Comparison of ENCODE assay signal across 16 cellular contexts in the genomic region with DNA sequence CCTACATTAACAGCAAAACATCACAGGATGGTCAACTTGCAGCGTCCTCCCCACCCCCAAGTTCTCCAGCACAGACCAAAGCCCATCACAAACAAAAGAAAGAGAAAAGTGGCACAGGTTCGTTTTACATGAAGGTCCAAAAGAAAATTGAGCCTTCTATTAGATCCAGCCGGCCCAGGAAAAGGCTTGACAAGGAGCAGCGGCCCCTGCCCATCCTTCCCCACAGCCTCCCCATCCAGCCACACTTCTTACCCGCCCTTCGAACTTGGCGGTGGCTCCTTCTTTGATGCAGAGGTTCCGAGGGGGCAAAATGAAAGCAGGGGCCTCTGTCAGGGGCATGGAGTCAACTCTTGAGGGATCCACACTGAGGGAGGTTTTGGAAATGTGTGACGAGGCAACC.
DNase-seq lines count a peak whose midpoint lies in the region; ATAC-seq and TF ChIP-seq lines count a peak whose summit lies in the region.
"Had no signal": no experiment of that assay in that cellular context is flagged by ENCODE, and none has a peak within 500 bp of the region (broad histone marks: within the 10 kb centered on the region; RNA-seq: fewer than 3 reads in every experiment).

No MANE protein-coding gene starts in this region.

- POLR2A ChIA-PET in SK-N-SH (lab: Yijun Ruan, JAX) = no interaction called here
- POLR2A ChIA-PET in PC-3 (lab: Charles Lee; ENCODE audit: unreplicated experiment) = interaction anchor here (0.6 kb wide), 1 partner anchor 381 kb away, joined by 6 read pairs; no protein-coding TSS in a partner anchor

- H3K36me3 ChIP-seq in SK-N-SH (replicated peaks in 1 of 2; ENCODE audit: control insufficient read depth in 1 of 2, insufficient read depth in 2 of 2, low read length in 1 of 2) = peaks cover 40 to 59% of the 10 kb centered on the region in 2 experiments
- H3K36me3 ChIP-seq in PC-3 (ENCODE audit: low read depth, low read length) = peaks cover 9% of the 10 kb centered on the region; the same call in 1 of the 2 replicates
- no peaks in the 10 kb centered on the region for H3K36me3 ChIP-seq in mesendoderm (ENCODE audit: control insufficient read depth, insufficient read depth, low read length)
- H3K36me3 ChIP-seq in transverse colon = no peaks in the 10 kb centered on the region

- no peak overlapping the region for H4K8ac ChIP-seq in mesendoderm (ENCODE audit: low read depth, low read length)

- no peak for DNase-seq in SK-N-SH
- DNase-seq in PC-3 = no peak
- no peak for DNase-seq in mesendoderm
- DNase-seq in transverse colon = no peak
- no peak for DNase-seq in nucleus accumbens (lab: John Stamatoyannopoulos, UW)
- DNase-seq in SW 1271 (lab: John Stamatoyannopoulos, UW) = no peak
- DNase-seq in NCI-H2227 (lab: John Stamatoyannopoulos, UW; ENCODE audit: unreplicated experiment) = no peak
- DNase-seq: CD4-positive, alpha-beta memory T cell; DMS79 treated with DMSO at 0.1 percent for 48 hours; GF-D8; GOT3; H7 had no signal

- H3K4me2 ChIP-seq in SK-N-SH (no peak overlapping the region), PC-3 (ENCODE audit: low read length) (peak overlapping the region; percentile 38; the same call in 1 of the 2 replicates), mesendoderm (ENCODE audit: low read length) (no peak overlapping the region)
- H3K4me2 ChIP-seq: BLaER1 had no signal

- in situ Hi-C loops in transverse colon (cut with MboI; ENCODE audit: low pct_ligation_motif_present in 1 of 4, low pct_unique_long_range_greater_than_20kb in 1 of 4, low sequenced_read_pairs in 3 of 4) = no loop called here

- H3K79me1 ChIP-seq in mesendoderm (ENCODE audit: low read length) = no peaks in the 10 kb centered on the region

- WGBS in SK-N-SH (ENCODE audit: low lambda C conversion rate) = 94% methylated on average over 9 of the region's 9 CpGs
- WGBS in mesendoderm (ENCODE audit: extremely low coverage, insufficient coverage, low lambda C conversion rate) = no CpG with 5 or more reads among the region's 9 CpGs
- 86 to 100% methylated on average over 1 to 9 of the region's 9 CpGs for WGBS in transverse colon (ENCODE audit: low coverage in 1 of 2), 2 donors

- H3K4me1 ChIP-seq in SK-N-SH (ENCODE audit: control insufficient read depth in 1 of 2, insufficient read depth in 2 of 2, low read depth in 1 of 2, low read length in 1 of 2) (peaks cover 31 to 50% of the 10 kb centered on the region in 2 experiments), PC-3 (ENCODE audit: insufficient read depth, low read length) (peaks cover 38% of the 10 kb centered on the region), mesendoderm (ENCODE audit: control insufficient read depth, low read depth, low read length) (peaks cover 17% of the 10 kb centered on the region), transverse colon (peaks cover 3 to 24% (median 8%) of the 10 kb centered on the region in 4 donors)

- no peaks in the 10 kb centered on the region for H3K27me3 ChIP-seq in SK-N-SH (ENCODE audit: insufficient read depth)
- no peaks in the 10 kb centered on the region for H3K27me3 ChIP-seq in PC-3 (ENCODE audit: low read length)
- no peaks in the 10 kb centered on the region for H3K27me3 ChIP-seq in mesendoderm (ENCODE audit: insufficient read depth, low read length, poor library complexity)
- H3K27me3 ChIP-seq in transverse colon = no peaks in the 10 kb centered on the region
- H3K27me3 ChIP-seq: BLaER1 had no signal

- CTCF ChIA-PET in SK-N-SH (lab: Yijun Ruan, JAX) = interaction anchor here (1.5 kb wide), 1 partner anchor 10 kb away, joined by 3 read pairs; no protein-coding TSS in a partner anchor
- CTCF ChIA-PET in PC-3 (lab: Charles Lee) = no interaction called here

- H3K23ac ChIP-seq in mesendoderm (ENCODE audit: low read length) = no peak overlapping the region

- H4K20me1 ChIP-seq in SK-N-SH (ENCODE audit: insufficient read depth) (no peaks in the 10 kb centered on the region), PC-3 (ENCODE audit: low read length) (no peaks in the 10 kb centered on the region)
- H4K20me1 ChIP-seq: BLaER1 had no signal

- TF ChIP-seq CTCF in SK-N-SH (IDR thresholded peaks at IDR 0.05) (no peak), PC-3 (conservative IDR thresholded peaks at IDR 0.05; ENCODE audit: low read depth, low read length) (no peak), transverse colon (IDR thresholded peaks at IDR 0.05) (no peak)

- H3K18ac ChIP-seq in mesendoderm (ENCODE audit: low read length) = no peak overlapping the region

- peak overlapping the region; percentile 2 for H2AK5ac ChIP-seq in mesendoderm (ENCODE audit: low read length)

- no peak for ATAC-seq in SK-N-SH treated with all-trans-retinoic acid at 6 μM for 48 hours
- no peak for ATAC-seq in PC-3
- ATAC-seq: GM12878 had no signal

- no peak overlapping the region for H2BK15ac ChIP-seq in mesendoderm (replicated peaks; ENCODE audit: low read depth)

- no peak for TF ChIP-seq POLR2A in transverse colon (IDR thresholded peaks at IDR 0.05)

- H3K9me3 ChIP-seq in SK-N-SH (no peaks in the 10 kb centered on the region), PC-3 (ENCODE audit: low read length) (peaks cover 15% of the 10 kb centered on the region), transverse colon (no peaks in the 10 kb centered on the region)
- H3K9me3 ChIP-seq: BLaER1 had no signal

- TF ChIP-seq RAD21 in SK-N-SH (IDR thresholded peaks at IDR 0.05; ENCODE audit: low read length) = no peak

- H2BK5ac ChIP-seq in mesendoderm (ENCODE audit: low read length) = no peak overlapping the region

- no peak overlapping the region for H3K56ac ChIP-seq in mesendoderm (ENCODE audit: low read length)

- BruUV-seq in PC-3 (replicated peaks; lab: Mats Ljungman, UMichigan) = no TSS peak

- intact Hi-C loops in PC-3 (cut with micrococcal nuclease) (loop anchor here (5.0 kb wide), 1 partner anchor 39 kb away; no protein-coding TSS in a partner anchor), transverse colon (cut with DNase I; ENCODE audit: low total_unique reads) (no loop called here)

- TF ChIP-seq EP300 in SK-N-SH (IDR thresholded peaks at IDR 0.05; ENCODE audit: borderline replicate concordance in 1 of 2, low read depth in 1 of 2, low read length in 1 of 2) (no peak), transverse colon (IDR thresholded peaks at IDR 0.05; ENCODE audit: low read depth) (no peak)

- H3K79me2 ChIP-seq in SK-N-SH (ENCODE audit: insufficient read depth) = peaks cover 26% of the 10 kb centered on the region
- no peaks in the 10 kb centered on the region for H3K79me2 ChIP-seq in PC-3 (ENCODE audit: low read length)
- H3K79me2 ChIP-seq in mesendoderm (ENCODE audit: control insufficient read depth, insufficient read depth, low read length) = no peaks in the 10 kb centered on the region

- H3K27ac ChIP-seq in SK-N-SH (ENCODE audit: low read depth in 2 of 2, low read length in 1 of 2) (peak overlapping the region; percentile 95 to 98), PC-3 (ENCODE audit: low read length) (peak overlapping the region; percentile 60; the same call in 1 of the 2 replicates), mesendoderm (ENCODE audit: low read depth, low read length) (no peak overlapping the region), transverse colon (peak overlapping the region in 3 of 4 donors; percentile 34 to 64 (median 58))
- H3K27ac ChIP-seq: 22Rv1, BLaER1 had no signal

- H3F3A ChIP-seq in SK-N-SH (replicated peaks; ENCODE audit: insufficient read depth) (peaks cover 58% of the 10 kb centered on the region), PC-3 (ENCODE audit: low read length, unreplicated experiment) (no peaks in the 10 kb centered on the region)

- no peak overlapping the region for H3K4ac ChIP-seq in mesendoderm (ENCODE audit: low read depth, low read length)

- H4K5ac ChIP-seq in mesendoderm (ENCODE audit: low read length) = no peak overlapping the region

- no peak overlapping the region for H3K9ac ChIP-seq in SK-N-SH
- H3K9ac ChIP-seq in PC-3 (ENCODE audit: low read length) = no peak overlapping the region
- no peak overlapping the region for H3K9ac ChIP-seq in mesendoderm (ENCODE audit: low read length)
- H3K9ac ChIP-seq: BLaER1 had no signal

- H2BK120ac ChIP-seq in mesendoderm (ENCODE audit: low read depth, low read length) = no peak overlapping the region

- H2AFZ ChIP-seq in SK-N-SH (ENCODE audit: low read depth) (no peak overlapping the region), PC-3 (ENCODE audit: low read length) (no peak overlapping the region)

- H3K4me3 ChIP-seq in SK-N-SH (ENCODE audit: low read depth in 2 of 2, low read length in 1 of 2) (no peak overlapping the region), PC-3 (ENCODE audit: low read length) (no peak overlapping the region), mesendoderm (ENCODE audit: low read length) (no peak overlapping the region), transverse colon (no peak overlapping the region)
- H3K4me3 ChIP-seq: BLaER1, GM12878 had no signal

- H3K9me2 ChIP-seq in SK-N-SH = no peaks in the 10 kb centered on the region
- no peaks in the 10 kb centered on the region for H3K9me2 ChIP-seq in PC-3 (replicated peaks; ENCODE audit: low read length)

TF ChIP-seq in SK-N-SH, 30 proteins besides CTCF, POLR2A, EP300 and RAD21:
- TF ChIP-seq TCF12 (IDR thresholded peaks at IDR 0.05) = no peak

TF ChIP-seq in SK-N-SH treated with all-trans-retinoic acid at 6 μM for 48 hours, 23 proteins besides CTCF, POLR2A, EP300 and RAD21 (continues in another document):
- TF ChIP-seq ZC3H10 (CRISPR knock-in tag; IDR thresholded peaks at IDR 0.05) (no peak), ISL1 (CRISPR knock-in tag; IDR thresholded peaks at IDR 0.05) (no peak), TOX (CRISPR knock-in tag; IDR thresholded peaks at IDR 0.05; ENCODE audit: borderline replicate concordance) (no peak), PPARA (CRISPR knock-in tag; IDR thresholded peaks at IDR 0.05; ENCODE audit: borderline replicate concordance) (no peak), ZNF565 (CRISPR knock-in tag; conservative IDR thresholded peaks at IDR 0.05; ENCODE audit: low read depth) (no peak), TCF4 (CRISPR knock-in tag; IDR thresholded peaks at IDR 0.05; ENCODE audit: borderline replicate concordance) (no peak), CSDC2 (CRISPR knock-in tag; IDR thresholded peaks at IDR 0.05) (no peak)
- TF ChIP-seq, protein P1, sequence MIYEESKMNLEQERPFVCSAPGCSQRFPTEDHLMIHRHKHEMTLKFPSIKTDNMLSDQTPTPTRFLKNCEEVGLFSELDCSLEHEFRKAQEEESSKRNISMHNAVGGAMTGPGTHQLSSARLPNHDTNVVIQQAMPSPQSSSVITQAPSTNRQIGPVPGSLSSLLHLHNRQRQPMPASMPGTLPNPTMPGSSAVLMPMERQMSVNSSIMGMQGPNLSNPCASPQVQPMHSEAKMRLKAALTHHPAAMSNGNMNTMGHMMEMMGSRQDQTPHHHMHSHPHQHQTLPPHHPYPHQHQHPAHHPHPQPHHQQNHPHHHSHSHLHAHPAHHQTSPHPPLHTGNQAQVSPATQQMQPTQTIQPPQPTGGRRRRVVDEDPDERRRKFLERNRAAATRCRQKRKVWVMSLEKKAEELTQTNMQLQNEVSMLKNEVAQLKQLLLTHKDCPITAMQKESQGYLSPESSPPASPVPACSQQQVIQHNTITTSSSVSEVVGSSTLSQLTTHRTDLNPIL (CRISPR knock-in tag; IDR thresholded peaks at IDR 0.05; ENCODE audit: low read depth) = no peak
